ENCODE assay signal across 21 cellular contexts in the genomic region with DNA sequence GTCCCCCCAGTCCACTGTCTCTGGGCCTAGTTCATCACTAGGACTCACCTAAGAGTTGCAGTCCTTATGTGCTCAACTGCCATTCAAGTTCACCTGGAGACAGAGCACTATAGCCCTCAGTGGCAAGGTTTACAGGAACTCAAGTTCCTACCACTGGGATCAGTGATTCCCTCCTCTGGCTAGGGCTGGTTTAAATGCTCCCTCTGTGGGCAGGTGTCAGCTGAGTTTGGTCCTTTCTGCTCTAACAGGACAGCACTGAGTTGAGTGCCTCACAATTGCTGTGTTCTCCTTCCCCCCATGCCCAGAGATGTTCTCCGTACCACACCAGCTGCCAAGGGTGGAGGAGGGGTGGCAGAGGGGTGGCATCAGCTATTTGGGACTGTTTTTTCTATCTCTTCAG. TPM values are rescaled to one million over a fixed set of nuclear protein-coding genes. Genes with fewer than 3 reads are reported as not detected.
DNase-seq lines count a peak whose midpoint lies in the region; ATAC-seq, FAIRE-seq and TF ChIP-seq lines count a peak whose summit lies in the region.
"Had no signal": no experiment of that assay in that cellular context is flagged by ENCODE, and none has a peak within 500 bp of the region (broad histone marks: within the 10 kb centered on the region; RNA-seq: fewer than 3 reads in every experiment).

No MANE protein-coding gene starts in this region.

- no peak for ATAC-seq in IMR-90 (ENCODE audit: low read depth)
- ATAC-seq in left colon = peak; percentile 45
- no peak for ATAC-seq in heart right ventricle
- ATAC-seq: Panc1 had no signal

- H3K4me3 Mint-ChIP-seq in mesothelial cell of epicardium = no peak overlapping the region

- H3K56ac ChIP-seq in IMR-90 (ENCODE audit: extremely low read depth, insufficient read depth, low read length) = no peak overlapping the region

- no peaks in the 10 kb centered on the region for H3K9me1 ChIP-seq in IMR-90 (ENCODE audit: insufficient read depth, low read length)

- H2AK9ac ChIP-seq in IMR-90 (replicated peaks; ENCODE audit: low read depth, low read length, poor library complexity) = no peak overlapping the region

- H3K9me3 Mint-ChIP-seq in mesothelial cell of epicardium = peaks cover 37% of the 10 kb centered on the region

- no CpG with 5 or more reads among the region's 1 CpG for WGBS in IMR-90 (ENCODE audit: extremely low coverage in 2 of 2, insufficient read length in 1 of 2), 2 experiments
- WGBS in heart right ventricle, 2 donors = 88 to 96% methylated on average over 1 of the region's 1 CpG

- H2BK120ac ChIP-seq in IMR-90 (ENCODE audit: low read depth, low read length) = no peak overlapping the region

- no peak overlapping the region for H3K18ac ChIP-seq in IMR-90 (ENCODE audit: low read depth, low read length)

- no peak overlapping the region for H2BK20ac ChIP-seq in IMR-90 (ENCODE audit: low read depth, low read length)

- CTCF ChIA-PET in IMR-90 (lab: Yijun Ruan, JAX) = no interaction called here
- CTCF ChIA-PET in HEK293T (lab: Yijun Ruan, JAX) = no interaction called here

- no peak overlapping the region for H3K4me3 ChIP-seq in IMR-90 (ENCODE audit: insufficient read depth, low read depth, low read length)
- no peak overlapping the region for H3K4me3 ChIP-seq in bronchial epithelial cell (ENCODE audit: low read depth, low read length)
- no peak overlapping the region for H3K4me3 ChIP-seq in heart right ventricle
- H3K4me3 ChIP-seq: A549, SK-N-MC had no signal

- peak; percentile 18 for FAIRE-seq in bronchial epithelial cell (lab: Jason Lieb, UNC)
- FAIRE-seq: A549, GM12892 had no signal

- TF ChIP-seq RAD21 in IMR-90 (IDR thresholded peaks at IDR 0.05; ENCODE audit: low read length) = no peak

- no peaks in the 10 kb centered on the region for H3K4me1 Mint-ChIP-seq in mesothelial cell of epicardium

- H3K27me3 Mint-ChIP-seq in mesothelial cell of epicardium (ENCODE audit: low read depth) = no peaks in the 10 kb centered on the region

- H2AFZ ChIP-seq in IMR-90 (replicated peaks; ENCODE audit: low read length, poor library complexity) = no peak overlapping the region

- H3K14ac ChIP-seq in IMR-90 (replicated peaks; ENCODE audit: low read depth, low read length) = no peak overlapping the region

- H3K36me3 ChIP-seq in IMR-90 (ENCODE audit: control insufficient read depth, insufficient read depth, low read length) = no peaks in the 10 kb centered on the region
- H3K36me3 ChIP-seq in bronchial epithelial cell (ENCODE audit: control insufficient read depth, insufficient read depth, low read length) = no peaks in the 10 kb centered on the region
- H3K36me3 ChIP-seq in heart right ventricle = no peaks in the 10 kb centered on the region

- intact Hi-C loops in IMR-90 (cut with micrococcal nuclease) (no loop called here), left colon (cut with DNase I, micrococcal nuclease) (no loop called here), heart right ventricle (cut with DNase I) (no loop called here)

- H2BK15ac ChIP-seq in IMR-90 (ENCODE audit: low read depth, low read length) = no peak overlapping the region; the same call in 2 of the 3 replicates

- DNase-seq in EH (ENCODE audit: low read depth) (peak; percentile 9), IMR-90 (no peak), bronchial epithelial cell (ENCODE audit: low read depth) (no peak), left colon (no peak), HEK293T (ENCODE audit: extremely low spot score) (no peak), mesothelial cell of epicardium (ENCODE audit: low spot score in 2 of 2, unreplicated experiment in 2 of 2) (no peak), heart right ventricle (no peak), T1000 (lab: John Stamatoyannopoulos, UW) (no peak)
- DNase-seq: C1 segment of cervical spinal cord, DND-41, GF-D8, KBM-7, NCI-H1436, NCI-H2029, NCI-H510A, Right ventricle myocardium superior had no signal

- no peak overlapping the region for H2BK5ac ChIP-seq in IMR-90 (ENCODE audit: low read depth, low read length, poor library complexity, severe bottlenecking)

- H4K20me1 ChIP-seq in IMR-90 (ENCODE audit: insufficient read depth, low read length) = no peaks in the 10 kb centered on the region

- H3K9me3 ChIP-seq in IMR-90 (ENCODE audit: control insufficient read depth, insufficient read depth, low read length) (peaks cover 4% of the 10 kb centered on the region), heart right ventricle (peaks cover 0 to 22% (median 0%) of the 10 kb centered on the region in 11 donors)

- TF ChIP-seq POLR2A in IMR-90 (IDR thresholded peaks at IDR 0.05; ENCODE audit: low read depth, low read length) = no peak

- H4K5ac ChIP-seq in IMR-90 (ENCODE audit: low read depth, low read length) = no peak overlapping the region

- H3K27ac ChIP-seq in IMR-90 (ENCODE audit: insufficient read depth, low read length) = no peak overlapping the region
- H3K27ac ChIP-seq in heart right ventricle = no peak overlapping the region
- H3K27ac ChIP-seq: A549, HL-60, SK-N-MC had no signal

- no peaks in the 10 kb centered on the region for H3K79me1 ChIP-seq in IMR-90 (ENCODE audit: low read depth in 1 of 2, low read length in 2 of 2)

- H4K91ac ChIP-seq in IMR-90 (ENCODE audit: insufficient read depth, low read depth, low read length) = no peak overlapping the region

- BruUV-seq in IMR-90 (replicated peaks; lab: Mats Ljungman, UMichigan) = no TSS peak

- H3K36me3 Mint-ChIP-seq in mesothelial cell of epicardium = no peaks in the 10 kb centered on the region

- dilution Hi-C loops in IMR-90 (cut with HindIII; ENCODE audit: low sequenced_read_pairs, unreplicated experiment) = no loop called here

- no peak overlapping the region for H3K9ac ChIP-seq in IMR-90 (ENCODE audit: low read depth, low read length)

- peak overlapping the region; percentile 0; the same call in 1 of the 2 replicates for H2AK5ac ChIP-seq in IMR-90 (ENCODE audit: low read depth, low read length)

- no peak overlapping the region for H3K4me2 ChIP-seq in IMR-90 (ENCODE audit: low read depth, low read length)
- H3K4me2 ChIP-seq: A549 had no signal

- TF ChIP-seq CTCF in IMR-90 (conservative IDR thresholded peaks at IDR 0.05; ENCODE audit: low read depth, low read length) = no peak
- no peak for TF ChIP-seq CTCF in bronchial epithelial cell (IDR thresholded peaks at IDR 0.05; ENCODE audit: insufficient read depth, low read length, severe bottlenecking)
- no peak for TF ChIP-seq CTCF in mesothelial cell of epicardium (IDR thresholded peaks at IDR 0.05; ENCODE audit: unreplicated experiment)
- TF ChIP-seq CTCF in heart right ventricle (IDR thresholded peaks at IDR 0.05) = peak in 2 of 9 donors; percentile 20 to 30

- POLR2A ChIA-PET in IMR-90 (lab: Charles Lee; ENCODE audit: unreplicated experiment) = no interaction called here
- POLR2A ChIA-PET in HEK293T (lab: Yijun Ruan, JAX) = interaction anchor here (1.4 kb wide), 1 partner anchor 21 kb away, joined by 3 read pairs; the partner anchor contains the start of gene SAV1

- H3K27me3 ChIP-seq in IMR-90 (ENCODE audit: control insufficient read depth, insufficient read depth, low read length) = no peaks in the 10 kb centered on the region
- H3K27me3 ChIP-seq in bronchial epithelial cell (ENCODE audit: control insufficient read depth, insufficient read depth, low read length) = no peaks in the 10 kb centered on the region
- no peaks in the 10 kb centered on the region for H3K27me3 ChIP-seq in heart right ventricle

- no peak overlapping the region for H4K8ac ChIP-seq in IMR-90 (ENCODE audit: low read depth in 2 of 2, low read length in 2 of 2)

- H3K27ac Mint-ChIP-seq in mesothelial cell of epicardium = no peak overlapping the region

- H3K4ac ChIP-seq in IMR-90 (ENCODE audit: low read depth, low read length) = no peak overlapping the region

- in situ Hi-C loops in IMR-90 (cut with MboI; ENCODE audit: low sequenced_read_pairs) = no loop called here

- H3K4me1 ChIP-seq in IMR-90 (ENCODE audit: control insufficient read depth, insufficient read depth, low read length) (no peaks in the 10 kb centered on the region), heart right ventricle (no peaks in the 10 kb centered on the region)
- H3K4me1 ChIP-seq: A549 had no signal

- H3K23ac ChIP-seq in IMR-90 (ENCODE audit: low read depth, low read length) = no peak overlapping the region

TF ChIP-seq in IMR-90, 13 proteins besides CTCF, POLR2A, EP300 and RAD21:
- TF ChIP-seq NFE2L2 (IDR thresholded peaks at IDR 0.05; ENCODE audit: low read depth, low read length) = no peak

TF ChIP-seq in HEK293T, 16 proteins besides CTCF, POLR2A, EP300 and RAD21:
- TF ChIP-seq NFRKB (IDR thresholded peaks at IDR 0.05) = no peak
- TF ChIP-seq FOXM1 (IDR thresholded peaks at IDR 0.05; ENCODE audit: borderline replicate concordance) = no peak
- no peak for TF ChIP-seq CTBP1 (IDR thresholded peaks at IDR 0.05; ENCODE audit: borderline replicate concordance)
- no peak for TF ChIP-seq L3MBTL2 (conservative IDR thresholded peaks at IDR 0.05)
- no peak for TF ChIP-seq SP1 (IDR thresholded peaks at IDR 0.05)
- no peak for TF ChIP-seq TARDBP (IDR thresholded peaks at IDR 0.05)
- TF ChIP-seq FOXA1 (IDR thresholded peaks at IDR 0.05) = no peak
- TF ChIP-seq ZNF384 (IDR thresholded peaks at IDR 0.05) = no peak
- no peak for TF ChIP-seq LEF1 (IDR thresholded peaks at IDR 0.05; ENCODE audit: borderline replicate concordance)
- no peak for TF ChIP-seq ELF4 (IDR thresholded peaks at IDR 0.05)
- TF ChIP-seq SUZ12 (IDR thresholded peaks at IDR 0.05) = no peak
- no peak for TF ChIP-seq FOXK2 (IDR thresholded peaks at IDR 0.05)
- TF ChIP-seq, protein P1, sequence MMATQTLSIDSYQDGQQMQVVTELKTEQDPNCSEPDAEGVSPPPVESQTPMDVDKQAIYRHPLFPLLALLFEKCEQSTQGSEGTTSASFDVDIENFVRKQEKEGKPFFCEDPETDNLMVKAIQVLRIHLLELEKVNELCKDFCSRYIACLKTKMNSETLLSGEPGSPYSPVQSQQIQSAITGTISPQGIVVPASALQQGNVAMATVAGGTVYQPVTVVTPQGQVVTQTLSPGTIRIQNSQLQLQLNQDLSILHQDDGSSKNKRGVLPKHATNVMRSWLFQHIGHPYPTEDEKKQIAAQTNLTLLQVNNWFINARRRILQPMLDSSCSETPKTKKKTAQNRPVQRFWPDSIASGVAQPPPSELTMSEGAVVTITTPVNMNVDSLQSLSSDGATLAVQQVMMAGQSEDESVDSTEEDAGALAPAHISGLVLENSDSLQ (IDR thresholded peaks at IDR 0.05) = no peak
- no peak for TF ChIP-seq HDGF (IDR thresholded peaks at IDR 0.05; ENCODE audit: borderline replicate concordance)
- no peak for TF ChIP-seq ARNT (IDR thresholded peaks at IDR 0.05)
- no peak for TF ChIP-seq BHLHE40 (IDR thresholded peaks at IDR 0.05; ENCODE audit: borderline replicate concordance)

RNA-seq across cellular contexts. Expression of gene SAV1, which starts 20.8 kb away (rescaled TPM):
- total RNA-seq in IMR-90 (2012; rRNA removed) = 18.8 and 25.0 TPM in 2 replicates
- 14.7 and 17.0 TPM in 2 replicates for polyA plus RNA-seq in IMR-90 (2012; rRNA removed)
- polyA plus RNA-seq in IMR-90 (2012; cell fraction: cytosol; rRNA removed) = 5.3 and 10.8 TPM in 2 replicates
- 8.1 and 8.3 TPM in 2 replicates for polyA plus RNA-seq in IMR-90 (2012; cell fraction: nucleus; rRNA removed; ENCODE audit: low replicate concordance)
- total RNA-seq in bronchial epithelial cell = 26.9 and 28.7 TPM in 2 replicates
- total RNA-seq in left colon = 10 to 100 TPM; 16.3 to 17.1 TPM
- total RNA-seq in mesothelial cell of epicardium = 29.9 to 33.5 TPM (median 31.7 TPM) in 3 replicates
- total RNA-seq in heart right ventricle = 10 to 100 TPM; 26.9 to 32.6 (median 30.1) TPM
- polyA plus RNA-seq in heart right ventricle = 10 to 100 TPM; 10.2 to 25.2 TPM
